In the genomic region with DNA sequence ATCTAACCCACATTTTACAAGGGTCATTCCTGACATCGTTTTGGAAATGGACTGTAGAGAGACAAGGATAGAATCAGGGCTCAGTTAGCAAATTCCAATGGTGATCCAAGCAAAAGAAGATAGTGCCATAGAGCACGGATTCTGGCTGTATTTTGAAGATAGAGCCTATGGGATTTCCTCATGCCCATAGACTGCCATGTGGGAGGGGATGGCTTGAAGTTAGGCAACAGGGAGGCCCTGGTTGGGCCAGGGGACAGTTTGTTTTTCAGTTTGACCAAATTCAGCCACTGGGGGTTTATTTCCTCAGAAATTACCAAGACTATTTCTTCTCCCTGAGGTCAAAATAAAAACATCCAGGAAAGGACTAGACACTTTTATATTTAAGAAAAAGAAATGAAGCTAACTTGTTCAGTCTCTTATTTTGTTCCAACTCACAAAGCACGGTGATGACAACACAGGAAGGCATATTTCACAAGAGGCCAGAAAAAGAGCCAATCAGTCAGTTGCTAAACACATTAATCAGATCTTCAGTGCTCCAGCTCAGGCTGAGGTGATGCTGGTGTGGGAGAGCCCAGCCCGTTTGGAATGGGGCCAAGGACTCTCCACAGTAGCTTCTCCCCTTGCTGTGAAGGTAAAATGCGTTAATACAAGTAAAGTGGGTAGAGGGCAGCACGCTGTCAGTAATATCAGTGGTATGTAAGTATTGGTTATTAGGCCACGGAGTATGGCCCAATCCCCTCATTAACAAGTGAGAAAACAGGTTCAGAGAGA, we compare ENCODE assay signal across 8 cellular contexts. TPM values are rescaled to one million over a fixed set of nuclear protein-coding genes. Genes with fewer than 3 reads are reported as not detected.
DNase-seq lines count a peak whose midpoint lies in the region; ATAC-seq and TF ChIP-seq lines count a peak whose summit lies in the region.

No MANE protein-coding gene starts in this region.

- intact Hi-C loops in dendritic cell treated with granulocyte-macrophage colony-stimulating factor and Interleukin-4, amounts not matched to agents 40 ng/mL and 50 ng/mL, for 4 days (cut with micrococcal nuclease) = no loop called here

- DNase-seq in GM04504 (ENCODE audit: low read depth) (peak; percentile 67), NCI-H69 (lab: John Stamatoyannopoulos, UW) (peak; percentile 81), omental fat pad (ENCODE audit: low spot score) (peak; percentile 80), NCI-H1048 (lab: John Stamatoyannopoulos, UW) (no peak), NCI-H1694 treated with DMSO at 0.1 percent for 48 hours (lab: John Stamatoyannopoulos, UW) (no peak), activated gamma-delta T cell treated with Interleukin-2 at 50 U/mL for 16 hours (no peak)

- ATAC-seq in omental fat pad (ENCODE audit: low FRiP score) (peak; percentile 56), GM18519 (IDR thresholded peaks at IDR 0.05; ENCODE audit: low FRiP score, unreplicated experiment) (no peak)

- no peak for TF ChIP-seq CTCF in omental fat pad (IDR thresholded peaks at IDR 0.05)

- no peak overlapping the region for H3K4me3 Mint-ChIP-seq in dendritic cell treated with granulocyte-macrophage colony-stimulating factor and Interleukin-4, amounts not matched to agents 40 ng/mL and 50 ng/mL, for 4 days

- H3K27me3 Mint-ChIP-seq in dendritic cell treated with granulocyte-macrophage colony-stimulating factor and Interleukin-4, amounts not matched to agents 40 ng/mL and 50 ng/mL, for 4 days = no peaks in the 10 kb centered on the region

- peak overlapping the region; percentile 83 for H3K27ac Mint-ChIP-seq in dendritic cell treated with granulocyte-macrophage colony-stimulating factor and Interleukin-4, amounts not matched to agents 40 ng/mL and 50 ng/mL, for 4 days

- H3K36me3 Mint-ChIP-seq in dendritic cell treated with granulocyte-macrophage colony-stimulating factor and Interleukin-4, amounts not matched to agents 40 ng/mL and 50 ng/mL, for 4 days (ENCODE audit: low read depth) = no peaks in the 10 kb centered on the region

- H3K4me1 Mint-ChIP-seq in dendritic cell treated with granulocyte-macrophage colony-stimulating factor and Interleukin-4, amounts not matched to agents 40 ng/mL and 50 ng/mL, for 4 days (ENCODE audit: low read depth) = peaks cover 58% of the 10 kb centered on the region

- no peaks in the 10 kb centered on the region for H3K9me3 Mint-ChIP-seq in dendritic cell treated with granulocyte-macrophage colony-stimulating factor and Interleukin-4, amounts not matched to agents 40 ng/mL and 50 ng/mL, for 4 days

RNA-seq across cellular contexts. Expression of a gene that starts 4.4 kb away (rescaled TPM):
- total RNA-seq in omental fat pad = 10 to 100 TPM; 52.2 to 84.9 (median 67.0) TPM

RNA-seq across cellular contexts. Expression of a gene that starts 15.3 kb away (rescaled TPM):
- 100 to 1,000 TPM; 140 to 211 (median 157) TPM for total RNA-seq in omental fat pad

Comparison
In these comparisons a context has a peak if more than half of its experiments do, and no peak if none do; other contexts are left out.
1. DNase-seq: peak in GM04504 (single experiment), NCI-H69 (single experiment) and omental fat pad (single experiment); none in NCI-H1048 (single experiment), NCI-H1694 treated with DMSO at 0.1 percent for 48 hours (single experiment) and activated gamma-delta T cell treated with Interleukin-2 at 50 U/mL for 16 hours (single experiment).